In genomic region chr4:41686893-41687292, GRCh38 we compare ENCODE assay signal across 18 cellular contexts.
"Had no signal": no experiment of that assay in that cellular context is flagged by ENCODE, and none has a peak within 500 bp of the region (broad histone marks: within the 10 kb centered on the region; RNA-seq: fewer than 3 reads in every experiment).

No MANE protein-coding gene starts in this region.

- H3K27me3 Mint-ChIP-seq: effector memory CD8-positive, alpha-beta T cell had no signal

- H3K4me1 Mint-ChIP-seq: endodermal cell; mesothelial cell of epicardium; naive thymus-derived CD4-positive, alpha-beta T cell had no signal

- H3K9me3 Mint-ChIP-seq: effector memory CD8-positive, alpha-beta T cell; endodermal cell; mesothelial cell of epicardium; naive thymus-derived CD4-positive, alpha-beta T cell had no signal

- H3K4me3 Mint-ChIP-seq: effector memory CD8-positive, alpha-beta T cell; endodermal cell; mesothelial cell of epicardium; naive thymus-derived CD4-positive, alpha-beta T cell had no signal

- DNase-seq: dermis blood vessel endothelial cell; effector CD8-positive, alpha-beta T cell; effector memory CD8-positive, alpha-beta T cell; endodermal cell; erythroblast; foreskin keratinocyte; heart right ventricle; hippocampal formation; left cardiac atrium; left lung; left ventricle myocardium superior; lower lobe of right lung; mesenchymal stem cell; naive thymus-derived CD4-positive, alpha-beta T cell had no signal

- H3K27ac Mint-ChIP-seq: effector memory CD8-positive, alpha-beta T cell; endodermal cell; mesothelial cell of epicardium; naive thymus-derived CD4-positive, alpha-beta T cell had no signal

- H3K36me3 Mint-ChIP-seq: naive thymus-derived CD4-positive, alpha-beta T cell had no signal

- H3K4me3 ChIP-seq: coronary artery, gastroesophageal sphincter, heart right ventricle, left lung, lower lobe of right lung had no signal

- H3K27ac ChIP-seq: coronary artery, epithelial cell of prostate, foreskin keratinocyte, gastroesophageal sphincter, heart right ventricle, left lung, lower lobe of right lung had no signal

- H3K27me3 ChIP-seq: gastroesophageal sphincter, heart right ventricle, left lung had no signal
